Comparison of ENCODE assay signal across 1 cellular context in the genomic region with DNA sequence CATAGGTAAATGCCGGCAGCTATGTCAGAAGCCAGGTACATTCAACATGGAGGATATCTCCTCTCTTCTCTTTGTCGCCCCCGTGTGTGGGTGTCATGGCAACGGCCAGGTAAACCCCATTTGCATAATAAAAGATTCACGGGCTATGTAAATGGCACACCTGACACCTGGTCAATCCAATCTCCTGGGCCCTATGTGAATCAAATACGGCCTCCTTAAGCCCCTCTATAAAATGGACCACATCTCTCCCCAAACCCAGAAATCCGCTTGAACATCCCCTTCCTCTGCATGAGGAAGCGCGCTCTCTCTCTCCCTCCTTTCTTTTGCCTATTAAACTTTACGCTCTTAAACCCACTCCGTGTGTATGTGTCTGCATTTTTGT.
A peak's percentile ranks its signal among the peaks of the same experiment; 100 is the strongest.
TF ChIP-seq lines count a peak whose summit lies in the region.

No MANE protein-coding gene starts in this region.

TF ChIP-seq in GM23338, 12 proteins besides CTCF, POLR2A, EP300 and RAD21 (continued from another document):
- TF ChIP-seq, protein P1, sequence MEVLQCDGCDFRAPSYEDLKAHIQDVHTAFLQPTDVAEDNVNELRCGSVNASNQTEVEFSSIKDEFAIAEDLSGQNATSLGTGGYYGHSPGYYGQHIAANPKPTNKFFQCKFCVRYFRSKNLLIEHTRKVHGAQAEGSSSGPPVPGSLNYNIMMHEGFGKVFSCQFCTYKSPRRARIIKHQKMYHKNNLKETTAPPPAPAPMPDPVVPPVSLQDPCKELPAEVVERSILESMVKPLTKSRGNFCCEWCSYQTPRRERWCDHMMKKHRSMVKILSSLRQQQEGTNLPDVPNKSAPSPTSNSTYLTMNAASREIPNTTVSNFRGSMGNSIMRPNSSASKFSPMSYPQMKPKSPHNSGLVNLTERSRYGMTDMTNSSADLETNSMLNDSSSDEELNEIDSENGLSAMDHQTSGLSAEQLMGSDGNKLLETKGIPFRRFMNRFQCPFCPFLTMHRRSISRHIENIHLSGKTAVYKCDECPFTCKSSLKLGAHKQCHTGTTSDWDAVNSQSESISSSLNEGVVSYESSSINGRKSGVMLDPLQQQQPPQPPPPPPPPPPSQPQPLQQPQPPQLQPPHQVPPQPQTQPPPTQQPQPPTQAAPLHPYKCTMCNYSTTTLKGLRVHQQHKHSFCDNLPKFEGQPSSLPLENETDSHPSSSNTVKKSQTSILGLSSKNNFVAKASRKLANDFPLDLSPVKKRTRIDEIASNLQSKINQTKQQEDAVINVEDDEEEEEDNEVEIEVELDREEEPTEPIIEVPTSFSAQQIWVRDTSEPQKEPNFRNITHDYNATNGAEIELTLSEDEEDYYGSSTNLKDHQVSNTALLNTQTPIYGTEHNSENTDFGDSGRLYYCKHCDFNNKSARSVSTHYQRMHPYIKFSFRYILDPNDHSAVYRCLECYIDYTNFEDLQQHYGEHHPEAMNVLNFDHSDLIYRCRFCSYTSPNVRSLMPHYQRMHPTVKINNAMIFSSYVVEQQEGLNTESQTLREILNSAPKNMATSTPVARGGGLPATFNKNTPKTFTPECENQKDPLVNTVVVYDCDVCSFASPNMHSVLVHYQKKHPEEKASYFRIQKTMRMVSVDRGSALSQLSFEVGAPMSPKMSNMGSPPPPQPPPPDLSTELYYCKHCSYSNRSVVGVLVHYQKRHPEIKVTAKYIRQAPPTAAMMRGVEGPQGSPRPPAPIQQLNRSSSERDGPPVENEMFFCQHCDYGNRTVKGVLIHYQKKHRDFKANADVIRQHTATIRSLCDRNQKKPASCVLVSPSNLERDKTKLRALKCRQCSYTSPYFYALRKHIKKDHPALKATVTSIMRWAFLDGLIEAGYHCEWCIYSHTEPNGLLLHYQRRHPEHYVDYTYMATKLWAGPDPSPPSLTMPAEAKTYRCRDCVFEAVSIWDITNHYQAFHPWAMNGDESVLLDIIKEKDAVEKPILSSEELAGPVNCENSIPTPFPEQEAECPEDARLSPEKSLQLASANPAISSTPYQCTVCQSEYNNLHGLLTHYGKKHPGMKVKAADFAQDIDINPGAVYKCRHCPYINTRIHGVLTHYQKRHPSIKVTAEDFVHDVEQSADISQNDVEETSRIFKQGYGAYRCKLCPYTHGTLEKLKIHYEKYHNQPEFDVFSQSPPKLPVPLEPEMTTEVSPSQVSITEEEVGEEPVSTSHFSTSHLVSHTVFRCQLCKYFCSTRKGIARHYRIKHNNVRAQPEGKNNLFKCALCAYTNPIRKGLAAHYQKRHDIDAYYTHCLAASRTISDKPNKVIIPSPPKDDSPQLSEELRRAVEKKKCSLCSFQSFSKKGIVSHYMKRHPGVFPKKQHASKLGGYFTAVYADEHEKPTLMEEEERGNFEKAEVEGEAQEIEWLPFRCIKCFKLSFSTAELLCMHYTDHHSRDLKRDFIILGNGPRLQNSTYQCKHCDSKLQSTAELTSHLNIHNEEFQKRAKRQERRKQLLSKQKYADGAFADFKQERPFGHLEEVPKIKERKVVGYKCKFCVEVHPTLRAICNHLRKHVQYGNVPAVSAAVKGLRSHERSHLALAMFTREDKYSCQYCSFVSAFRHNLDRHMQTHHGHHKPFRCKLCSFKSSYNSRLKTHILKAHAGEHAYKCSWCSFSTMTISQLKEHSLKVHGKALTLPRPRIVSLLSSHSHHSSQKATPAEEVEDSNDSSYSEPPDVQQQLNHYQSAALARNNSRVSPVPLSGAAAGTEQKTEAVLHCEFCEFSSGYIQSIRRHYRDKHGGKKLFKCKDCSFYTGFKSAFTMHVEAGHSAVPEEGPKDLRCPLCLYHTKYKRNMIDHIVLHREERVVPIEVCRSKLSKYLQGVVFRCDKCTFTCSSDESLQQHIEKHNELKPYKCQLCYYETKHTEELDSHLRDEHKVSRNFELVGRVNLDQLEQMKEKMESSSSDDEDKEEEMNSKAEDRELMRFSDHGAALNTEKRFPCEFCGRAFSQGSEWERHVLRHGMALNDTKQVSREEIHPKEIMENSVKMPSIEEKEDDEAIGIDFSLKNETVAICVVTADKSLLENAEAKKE (CRISPR knock-in tag; IDR thresholded peaks at IDR 0.05), result 0 out of 2 replicates have a peak, but pooled peaks have one; percentile 19
- TF ChIP-seq CREB1 (CRISPR knock-in tag; IDR thresholded peaks at IDR 0.05; ENCODE audit: low read depth), result peak; percentile 42; the same call in 1 of the 2 replicates
